1 cellular context compared by ENCODE assay signal in genomic region chr1:6526316-6526715, GRCh38.
TF ChIP-seq lines count a peak whose summit lies in the region.

No MANE protein-coding gene starts in this region.

TF ChIP-seq in GM12878, 131 proteins besides CTCF, POLR2A, EP300 and RAD21:
- no peak for TF ChIP-seq RELB (IDR thresholded peaks at IDR 0.05; ENCODE audit: low read depth)
- TF ChIP-seq GABPA (IDR thresholded peaks at IDR 0.05; ENCODE audit: low read depth) = no peak
- no peak for TF ChIP-seq SMC3 (IDR thresholded peaks at IDR 0.05; ENCODE audit: borderline replicate concordance, low read length)
